1 cellular context compared by ENCODE assay signal in genomic region chr20:34541264-34541901, GRCh38.
TF ChIP-seq lines count a peak whose summit lies in the region.

No MANE protein-coding gene starts in this region.

TF ChIP-seq in HepG2, 621 proteins besides CTCF, POLR2A, EP300 and RAD21:
- TF ChIP-seq KDM5A (IDR thresholded peaks at IDR 0.05; ENCODE audit: borderline replicate concordance, low read length) (no peak), ZNF543 (CRISPR knock-in tag; IDR thresholded peaks at IDR 0.05) (peak; percentile 43; the same call in 1 of the 2 replicates)
- TF ChIP-seq, protein P1, sequence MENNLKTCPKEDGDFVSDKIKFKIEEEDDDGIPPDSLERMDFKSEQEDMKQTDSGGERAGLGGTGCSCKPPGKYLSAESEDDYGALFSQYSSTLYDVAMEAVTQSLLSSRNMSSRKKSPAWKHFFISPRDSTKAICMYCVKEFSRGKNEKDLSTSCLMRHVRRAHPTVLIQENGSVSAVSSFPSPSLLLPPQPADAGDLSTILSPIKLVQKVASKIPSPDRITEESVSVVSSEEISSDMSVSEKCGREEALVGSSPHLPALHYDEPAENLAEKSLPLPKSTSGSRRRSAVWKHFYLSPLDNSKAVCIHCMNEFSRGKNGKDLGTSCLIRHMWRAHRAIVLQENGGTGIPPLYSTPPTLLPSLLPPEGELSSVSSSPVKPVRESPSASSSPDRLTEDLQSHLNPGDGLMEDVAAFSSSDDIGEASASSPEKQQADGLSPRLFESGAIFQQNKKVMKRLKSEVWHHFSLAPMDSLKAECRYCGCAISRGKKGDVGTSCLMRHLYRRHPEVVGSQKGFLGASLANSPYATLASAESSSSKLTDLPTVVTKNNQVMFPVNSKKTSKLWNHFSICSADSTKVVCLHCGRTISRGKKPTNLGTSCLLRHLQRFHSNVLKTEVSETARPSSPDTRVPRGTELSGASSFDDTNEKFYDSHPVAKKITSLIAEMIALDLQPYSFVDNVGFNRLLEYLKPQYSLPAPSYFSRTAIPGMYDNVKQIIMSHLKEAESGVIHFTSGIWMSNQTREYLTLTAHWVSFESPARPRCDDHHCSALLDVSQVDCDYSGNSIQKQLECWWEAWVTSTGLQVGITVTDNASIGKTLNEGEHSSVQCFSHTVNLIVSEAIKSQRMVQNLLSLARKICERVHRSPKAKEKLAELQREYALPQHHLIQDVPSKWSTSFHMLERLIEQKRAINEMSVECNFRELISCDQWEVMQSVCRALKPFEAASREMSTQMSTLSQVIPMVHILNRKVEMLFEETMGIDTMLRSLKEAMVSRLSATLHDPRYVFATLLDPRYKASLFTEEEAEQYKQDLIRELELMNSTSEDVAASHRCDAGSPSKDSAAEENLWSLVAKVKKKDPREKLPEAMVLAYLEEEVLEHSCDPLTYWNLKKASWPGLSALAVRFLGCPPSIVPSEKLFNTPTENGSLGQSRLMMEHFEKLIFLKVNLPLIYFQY (CRISPR knock-in tag; IDR thresholded peaks at IDR 0.05; ENCODE audit: borderline replicate concordance) = no peak
TF ChIP-seq in HepG2: peak in this region for 1.
